ENCODE assay signal across 8 cellular contexts in genomic region chr16:11977206-11978041, GRCh38. TPM values are rescaled to one million over a fixed set of nuclear protein-coding genes. Genes with fewer than 3 reads are reported as not detected.
DNase-seq lines count a peak whose midpoint lies in the region; ATAC-seq and TF ChIP-seq lines count a peak whose summit lies in the region.

No MANE protein-coding gene starts in this region.

- POLR2A ChIA-PET in Caco-2 (lab: Charles Lee), result interaction anchor here (0.6 to 1.0 kb wide), 4 partner anchors 12 to 722 kb away, joined by 4 to 15 read pairs (median 9); partner anchors contain the start of gene TNFRSF17

- dilution Hi-C loops in mammary epithelial cell (cut with HindIII; ENCODE audit: low sequenced_read_pairs), result no loop called here

- peak overlapping the region; percentile 98 for H3K4me3 Mint-ChIP-seq in Caco-2 (ENCODE audit: unreplicated experiment)

- peak overlapping the region; percentile 62 for H3K9ac ChIP-seq in mammary epithelial cell (ENCODE audit: insufficient read depth, low read length)

- DNase-seq in Caco-2, result no peak
- peak; percentile 80 for DNase-seq in M059J (ENCODE audit: low read depth)
- peak; percentile 69 for DNase-seq in mammary epithelial cell
- DNase-seq in kidney tubule cell (ENCODE audit: low spot score), result peak; percentile 75
- DNase-seq in superior temporal gyrus (ENCODE audit: extremely low spot score), result peak; percentile 51
- DNase-seq in NCI-H2107 (lab: John Stamatoyannopoulos, UW), result no peak

- in situ Hi-C loops in mammary epithelial cell (cut with MboI; ENCODE audit: low sequenced_read_pairs in 2 of 2), result no loop called here

- intact Hi-C loops in Caco-2 (cut with micrococcal nuclease; ENCODE audit: unreplicated experiment), result loop anchor here (5.0 to 10.0 kb wide), 2 partner anchors 47 to 60 kb away; partner anchors contain the start of gene GSPT1
- intact Hi-C loops in mammary epithelial cell (cut with micrococcal nuclease), result loop anchor here (5.0 kb wide), 2 partner anchors 60 to 125 kb away; partner anchors contain the start of genes GSPT1 and RSL1D1

- ATAC-seq in HG03039 (IDR thresholded peaks at IDR 0.05; ENCODE audit: unreplicated experiment), result no peak
- ATAC-seq in HG03378 (IDR thresholded peaks at IDR 0.05; ENCODE audit: unreplicated experiment), result no peak

- no peaks in the 10 kb centered on the region for H3K27me3 Mint-ChIP-seq in Caco-2 (ENCODE audit: insufficient read depth, unreplicated experiment)

- peaks cover 16% of the 10 kb centered on the region for H3K4me1 Mint-ChIP-seq in Caco-2 (ENCODE audit: low read depth, unreplicated experiment)

- H3K79me2 ChIP-seq in mammary epithelial cell (ENCODE audit: insufficient read depth, low read length), result peaks cover 33% of the 10 kb centered on the region

- no TSS peak for BruUV-seq in Caco-2 (replicated peaks; lab: Mats Ljungman, UMichigan)
- no TSS peak for BruUV-seq in mammary epithelial cell (replicated peaks; lab: Mats Ljungman, UMichigan)

- H3K4me2 ChIP-seq in mammary epithelial cell (ENCODE audit: insufficient read depth, low read depth, low read length), result peak overlapping the region; percentile 77

- H3K36me3 ChIP-seq in Caco-2 (ENCODE audit: control insufficient read depth, insufficient read depth, low read length), result no peaks in the 10 kb centered on the region
- no peaks in the 10 kb centered on the region for H3K36me3 ChIP-seq in mammary epithelial cell (ENCODE audit: insufficient read depth, low read length)

- no peaks in the 10 kb centered on the region for H4K20me1 ChIP-seq in mammary epithelial cell (ENCODE audit: insufficient read depth, low read length)

- H3K4me3 ChIP-seq in Caco-2 (ENCODE audit: low read depth, low read length), result peak overlapping the region; percentile 95
- H3K4me3 ChIP-seq in mammary epithelial cell (replicated peaks in 1 of 3; ENCODE audit: insufficient read depth in 1 of 3, low read depth in 2 of 3, low read length in 3 of 3), result peak overlapping the region; percentile 90 to 98 (median 91)

- peak overlapping the region; percentile 82 for H2AFZ ChIP-seq in mammary epithelial cell (ENCODE audit: low read depth, low read length)

- H3K27me3 ChIP-seq in Caco-2 (replicated peaks; ENCODE audit: control insufficient read depth, insufficient read depth, low read length), result no peaks in the 10 kb centered on the region
- no peaks in the 10 kb centered on the region for H3K27me3 ChIP-seq in mammary epithelial cell (ENCODE audit: insufficient read depth, low read length)

- CTCF ChIA-PET in Caco-2 (lab: Charles Lee), result interaction anchor here (0.7 to 1.5 kb wide), 3 partner anchors 61 to 280 kb away, joined by 4 to 9 read pairs (median 7); partner anchors contain the start of gene GSPT1
- CTCF ChIA-PET in mammary epithelial cell (lab: Charles Lee; ENCODE audit: low non-redundant PET), result interaction anchor here (0.6 to 1.0 kb wide), 2 partner anchors 12 to 90 kb away, joined by 3 read pairs; no protein-coding TSS in a partner anchor

- H3K36me3 Mint-ChIP-seq in Caco-2 (ENCODE audit: insufficient read depth, unreplicated experiment), result no peaks in the 10 kb centered on the region

- 8% methylated on average over 9 of the region's 15 CpGs for WGBS in mammary epithelial cell (ENCODE audit: low coverage, missing lambda C conversion rate)

- H3K4me1 ChIP-seq in Caco-2 (no peaks in the 10 kb centered on the region), mammary epithelial cell (ENCODE audit: insufficient read depth, low read length) (peaks cover 9% of the 10 kb centered on the region)

- H3K9me3 Mint-ChIP-seq in Caco-2 (ENCODE audit: unreplicated experiment), result no peaks in the 10 kb centered on the region

- peak overlapping the region; percentile 58 for H3K27ac ChIP-seq in mammary epithelial cell (ENCODE audit: insufficient read depth, low read depth, low read length)

- peak overlapping the region; percentile 96 for H3K27ac Mint-ChIP-seq in Caco-2 (ENCODE audit: unreplicated experiment)

- TF ChIP-seq CTCF in Caco-2 (IDR thresholded peaks at IDR 0.05; ENCODE audit: insufficient read depth in 1 of 2, low read depth in 1 of 2, low read length in 1 of 2, severe bottlenecking in 1 of 2, unreplicated experiment in 1 of 2), result no peak
- no peak for TF ChIP-seq CTCF in mammary epithelial cell (conservative IDR thresholded peaks at IDR 0.05 in 1 of 2, IDR thresholded peaks at IDR 0.05 in 1 of 2; ENCODE audit: extremely low read depth in 1 of 2, insufficient read depth in 1 of 2, low read depth in 1 of 2, low read length in 2 of 2)

- H3K9me3 ChIP-seq in Caco-2 (no peaks in the 10 kb centered on the region), mammary epithelial cell (replicated peaks; ENCODE audit: insufficient read depth, low read length) (no peaks in the 10 kb centered on the region)

RNA-seq across cellular contexts. Expression of gene SNX29, which starts 0.9 kb away (rescaled TPM):
- total RNA-seq in Caco-2 (2022), result 8.7 and 9.3 TPM in 2 replicates
- 9.6 and 10.0 TPM in 2 replicates for total RNA-seq in M059J (2014; rRNA removed; shearing (Covaris generic))
- total RNA-seq in mammary epithelial cell, result 10 to 100 TPM; 10.3 to 12.1 TPM
- polyA plus RNA-seq in mammary epithelial cell, result 3.8 TPM
- polyA minus RNA-seq in mammary epithelial cell, result 16.1 TPM

RNA-seq across cellular contexts. Expression of gene TNFRSF17, which starts 12.4 kb away (rescaled TPM):
- total RNA-seq in Caco-2 (2022), result not detected in 2 replicates
- total RNA-seq in M059J (2014; rRNA removed; shearing (Covaris generic)), result 0.52 TPM in 1 of 2 replicates, not detected in the other
- total RNA-seq in mammary epithelial cell, result not detected
- polyA plus RNA-seq in mammary epithelial cell, result not detected
- polyA minus RNA-seq in mammary epithelial cell, result not detected

RNA-seq across cellular contexts. Expression of gene NPIPB2, which starts 35.6 kb away (rescaled TPM):
- total RNA-seq in Caco-2 (2022) (6.8 and 13.0 TPM in 2 replicates), mammary epithelial cell (10 to 100 TPM in 1 of 2 donors, 1 to 10 TPM in 1; 3.0 to 15.7 TPM)
- 0.96 TPM in 1 of 2 replicates, not detected in the other for total RNA-seq in M059J (2014; rRNA removed; shearing (Covaris generic))
- 2.2 TPM for polyA plus RNA-seq in mammary epithelial cell
- 17.3 TPM for polyA minus RNA-seq in mammary epithelial cell

Comparison
In these comparisons a context has a peak if more than half of its experiments do, and no peak if none do; other contexts are left out.
1. DNase-seq: peak in M059J (single experiment), mammary epithelial cell (single experiment), kidney tubule cell (single experiment) and superior temporal gyrus (single experiment); none in Caco-2 (0 of 2) and NCI-H2107 (single experiment).